10 cellular contexts compared by ENCODE assay signal in the genomic region with DNA sequence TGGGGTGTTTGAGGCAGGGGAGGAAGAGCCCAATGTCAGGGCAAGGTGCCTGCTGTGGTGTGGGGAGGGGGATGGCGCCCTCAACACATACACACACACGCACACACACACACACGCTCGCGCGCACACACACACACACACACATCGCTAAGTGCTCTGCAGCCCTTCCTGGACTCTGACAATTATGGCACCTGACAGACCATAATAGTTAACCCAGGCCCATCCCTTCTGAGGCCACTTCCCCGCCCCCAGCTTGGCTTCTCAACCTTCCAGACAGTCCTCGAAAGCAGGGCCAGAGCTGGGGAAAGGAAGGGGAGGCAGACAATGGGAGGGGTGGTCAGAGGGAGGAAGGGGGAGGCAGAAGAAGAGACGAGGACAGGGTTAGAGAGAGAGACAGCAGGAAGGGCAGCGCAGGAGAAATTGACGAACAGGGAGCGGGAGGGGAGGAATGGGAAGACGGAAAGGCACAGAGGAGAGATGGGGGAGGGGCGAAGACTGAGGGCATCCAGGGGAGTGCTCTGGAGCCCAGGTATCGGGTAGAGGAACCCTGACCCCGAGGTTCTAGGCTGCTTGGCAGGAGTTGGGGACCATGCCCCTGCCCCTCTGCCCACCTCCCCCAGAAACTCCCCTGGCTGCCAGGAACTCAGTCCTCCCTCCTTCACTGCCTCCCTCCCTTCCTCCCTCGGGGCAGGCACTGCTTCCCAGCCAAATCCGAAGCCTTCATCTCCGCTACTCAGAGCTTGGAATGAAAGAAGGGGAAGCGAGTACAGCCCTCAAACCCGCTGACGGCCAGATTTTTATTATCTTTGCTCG. TPM values are rescaled to one million over a fixed set of nuclear protein-coding genes. Genes with fewer than 3 reads are reported as not detected.
DNase-seq lines count a peak whose midpoint lies in the region; ATAC-seq, FAIRE-seq and TF ChIP-seq lines count a peak whose summit lies in the region.
"Had no signal": no experiment of that assay in that cellular context is flagged by ENCODE, and none has a peak within 500 bp of the region (broad histone marks: within the 10 kb centered on the region; RNA-seq: fewer than 3 reads in every experiment).

No MANE protein-coding gene starts in this region.

- TF ChIP-seq POLR2A in GM12878 (IDR thresholded peaks at IDR 0.05; ENCODE audit: low read depth, low read length): no peak

- H3K79me2 ChIP-seq in GM12878 (ENCODE audit: control insufficient read depth, insufficient read depth, low read length): no peaks in the 10 kb centered on the region

- H2AFZ ChIP-seq in GM12878 (ENCODE audit: control insufficient read depth, low read depth, low read length): peak overlapping the region; percentile 37; the same call in 1 of the 2 replicates

- no peaks in the 10 kb centered on the region for H3K36me3 ChIP-seq in GM12878 (ENCODE audit: control insufficient read depth in 2 of 2, insufficient read depth in 2 of 2, low read length in 1 of 2)

- FAIRE-seq in GM12878 (lab: Jason Lieb, UNC): no peak

- TF ChIP-seq EP300 in GM12878 (IDR thresholded peaks at IDR 0.05; ENCODE audit: borderline replicate concordance in 1 of 2, control insufficient read depth in 1 of 2, low read depth in 2 of 2, low read length in 2 of 2): no peak

- ATAC-seq in GM12878: 0 out of 3 replicates have a peak, but pooled peaks have one; percentile 5
- ATAC-seq in HG02884 (IDR thresholded peaks at IDR 0.05; ENCODE audit: unreplicated experiment): no peak
- ATAC-seq in HG02759 (IDR thresholded peaks at IDR 0.05; ENCODE audit: unreplicated experiment): no peak
- ATAC-seq in HG02973 (IDR thresholded peaks at IDR 0.05; ENCODE audit: unreplicated experiment): no peak
- ATAC-seq in GM21576 (IDR thresholded peaks at IDR 0.05; ENCODE audit: unreplicated experiment): no peak
- ATAC-seq: activated CD4-positive, alpha-beta T cell treated with anti-CD3 and anti-CD28 coated beads for 36 hours had no signal

- no peaks in the 10 kb centered on the region for H4K20me1 ChIP-seq in GM12878 (ENCODE audit: control insufficient read depth, insufficient read depth)

- no peak for TF ChIP-seq RAD21 in GM12878 (IDR thresholded peaks at IDR 0.05; ENCODE audit: insufficient read depth, low read depth, low read length)

- DNase-seq in GM12865 (ENCODE audit: low read depth) (peak; percentile 29), NCI-H1417 treated with DMSO at 0.1 percent for 48 hours (lab: John Stamatoyannopoulos, UW) (peak; percentile 26), GM12878 (ENCODE audit: low read depth, low spot score) (no peak), neural crest cell (ENCODE audit: low read depth, low spot score) (no peak)
- DNase-seq: activated CD4-positive, alpha-beta T cell treated with anti-CD3 and anti-CD28 coated beads for 36 hours had no signal

- H3K27me3 ChIP-seq in GM12878 (replicated peaks in 1 of 2; ENCODE audit: control insufficient read depth in 2 of 2, insufficient read depth in 2 of 2, low read length in 1 of 2): peaks cover 0 to 8% of the 10 kb centered on the region in 2 experiments; a peak in 1 of 4 replicates

- H3K9ac ChIP-seq in GM12878 (ENCODE audit: control insufficient read depth, insufficient read depth, low read length): no peak overlapping the region

- H3K4me1 ChIP-seq in GM12878 (ENCODE audit: control insufficient read depth, insufficient read depth, low read length): peaks cover 16% of the 10 kb centered on the region

- no peak overlapping the region for H3K27ac ChIP-seq in GM12878 (ENCODE audit: control insufficient read depth, insufficient read depth)

- intact Hi-C loops in GM12878 (cut with micrococcal nuclease; ENCODE audit: unreplicated experiment): no loop called here

- RAD21 ChIA-PET in GM12878 (lab: Charles Lee; ENCODE audit: unreplicated experiment): interaction anchor here (1.7 to 8.2 kb wide), 3 partner anchors 43 to 66 kb away, joined by 6 to 61 read pairs (median 16); no protein-coding TSS in a partner anchor

- peaks cover 7% of the 10 kb centered on the region for H3K27me3 Mint-ChIP-seq in neural crest cell (ENCODE audit: low read depth)

- no TSS peak for BruUV-seq in GM12878 (replicated peaks; lab: Mats Ljungman, UMichigan)

- CTCF ChIA-PET in GM12878 (lab: Yijun Ruan, JAX): interaction anchor here (0.7 to 4.8 kb wide), 6 partner anchors 10 to 66 kb away, joined by 3 to 33 read pairs (median 4); no protein-coding TSS in a partner anchor

- SMC1A ChIA-PET in GM12878 (lab: Charles Lee; ENCODE audit: uncharacterized antibody, unreplicated experiment): interaction anchor here (1.2 to 2.5 kb wide), 2 partner anchors 43 to 61 kb away, joined by 6 to 13 read pairs; no protein-coding TSS in a partner anchor

- H3K36me3 Mint-ChIP-seq in neural crest cell (ENCODE audit: low read depth): no peaks in the 10 kb centered on the region

- in situ Hi-C loops in GM12878 (cut with MboI): no loop called here

- H3K4me3 ChIP-seq in GM12865 (ENCODE audit: low read depth, low read length) (no peak overlapping the region), GM12878 (no peak overlapping the region)
- H3K4me3 ChIP-seq: lung had no signal

- no peak for TF ChIP-seq CTCF in GM12865 (IDR thresholded peaks at IDR 0.05; ENCODE audit: insufficient read depth, low read depth, low read length, missing control alignments)
- TF ChIP-seq CTCF in GM12878 (IDR thresholded peaks at IDR 0.05 in 2 of 3, conservative IDR thresholded peaks at IDR 0.05 in 1 of 3; ENCODE audit: control insufficient read depth in 2 of 3, extremely low read depth in 1 of 3, insufficient read depth in 1 of 3, low read depth in 3 of 3, low read length in 3 of 3): no peak
- no peak for TF ChIP-seq CTCF in neural crest cell (conservative IDR thresholded peaks at IDR 0.05)

- H3K4me2 ChIP-seq in GM12878 (ENCODE audit: control insufficient read depth, insufficient read depth): no peak overlapping the region

- no peaks in the 10 kb centered on the region for H3K9me3 Mint-ChIP-seq in neural crest cell

- no peak overlapping the region for H3K27ac Mint-ChIP-seq in neural crest cell (ENCODE audit: unreplicated experiment)
- H3K27ac Mint-ChIP-seq: activated CD4-positive, alpha-beta T cell treated with anti-CD3 and anti-CD28 coated beads for 36 hours had no signal

- WGBS in GM12878 (ENCODE audit: insufficient coverage, insufficient replicate concordance, low lambda C conversion rate, missing lambda C conversion rate): 5% methylated on average over 19 of the region's 24 CpGs

- H3K4me1 Mint-ChIP-seq in neural crest cell: peaks cover 60% of the 10 kb centered on the region

- H3K4me3 Mint-ChIP-seq in neural crest cell: peak overlapping the region; percentile 76
- H3K4me3 Mint-ChIP-seq: activated CD4-positive, alpha-beta T cell treated with anti-CD3 and anti-CD28 coated beads for 36 hours had no signal

- POLR2A ChIA-PET in GM12878 (lab: Charles Lee): interaction anchor here (0.5 kb wide), 1 partner anchor 42 kb away, joined by 3 read pairs; no protein-coding TSS in a partner anchor

- no peaks in the 10 kb centered on the region for H3K9me3 ChIP-seq in GM12878 (replicated peaks; ENCODE audit: control insufficient read depth, insufficient read depth, low read length)

TF ChIP-seq in GM12878, 131 proteins besides CTCF, POLR2A, EP300 and RAD21 (continues in another document):
- TF ChIP-seq BCL3 (IDR thresholded peaks at IDR 0.05; ENCODE audit: borderline replicate concordance, insufficient read depth, low read depth, low read length, poor library complexity, severe bottlenecking): peak; percentile 80

RNA-seq across cellular contexts. Expression of gene SRCIN1, which starts 4.0 kb away (rescaled TPM):
- total RNA-seq in GM12878 (2013; cell fraction: nucleolus; rRNA removed): 2.3 and 3.6 TPM in 2 replicates
- under 0.01 TPM in 1 of 2 replicates, not detected in the other for total RNA-seq in GM12878 (2014; rRNA removed)
- total RNA-seq in GM12878 (2014; rRNA removed; fragmentation: Illumina TruSeq; extraction: Trizol): 0.09 and 0.14 TPM in 2 replicates
- 0.74 and 0.85 TPM in 2 replicates for total RNA-seq in GM12878 (2021)
- 0.09 TPM for polyA plus RNA-seq in GM12878 (2011; ENCODE audit: low read depth)
- polyA plus RNA-seq in GM12878 (2011; rRNA removed): 0.17 and 0.53 TPM in 2 replicates
- 0.55 and 0.74 TPM in 2 replicates for polyA plus RNA-seq in GM12878 (2011; cell fraction: cytosol; rRNA removed)
- polyA plus RNA-seq in GM12878 (2011; cell fraction: nucleus; rRNA removed): 5.0 and 6.2 TPM in 2 replicates
- polyA plus RNA-seq in GM12878 (2012): 0.88 and 1.4 TPM in 2 replicates
- polyA plus RNA-seq in GM12878 (2014; fragmentation: Illumina TruSeq; extraction: Trizol): 0.25 TPM in 1 of 2 replicates, not detected in the other
- not detected for polyA plus RNA-seq in GM12878 (2014; fragmentation: Nextera tagmentation; extraction: Ambion mirVana)
- 0.20 and 0.74 TPM in 2 replicates for polyA plus RNA-seq in GM12878 (2014; rRNA removed)
- under 1 TPM in 1 of 2 experiments, not detected in 1; 0.19 TPM for polyA plus RNA-seq in GM12878 (2016; fragmentation: Nextera tagmentation; extraction: Ambion mirVana)
- 0.37 and 1.5 TPM in 2 replicates for polyA minus RNA-seq in GM12878 (2011; rRNA and poly(A)+ RNA removed)
- 1.2 and 1.5 TPM in 2 replicates for polyA minus RNA-seq in GM12878 (2011; cell fraction: cytosol; rRNA and poly(A)+ RNA removed)
- polyA minus RNA-seq in GM12878 (2011; cell fraction: nucleus; rRNA and poly(A)+ RNA removed): 0.96 and 1.2 TPM in 2 replicates
- 8.4 and 8.6 TPM in 2 replicates for total RNA-seq in neural crest cell

Comparison
In these comparisons a context has a peak if more than half of its experiments do, and no peak if none do; other contexts are left out.
1. DNase-seq: peak in GM12865 (single experiment) and NCI-H1417 treated with DMSO at 0.1 percent for 48 hours (single experiment); none in GM12878 (single experiment) and neural crest cell (single experiment).